In the genomic region with DNA sequence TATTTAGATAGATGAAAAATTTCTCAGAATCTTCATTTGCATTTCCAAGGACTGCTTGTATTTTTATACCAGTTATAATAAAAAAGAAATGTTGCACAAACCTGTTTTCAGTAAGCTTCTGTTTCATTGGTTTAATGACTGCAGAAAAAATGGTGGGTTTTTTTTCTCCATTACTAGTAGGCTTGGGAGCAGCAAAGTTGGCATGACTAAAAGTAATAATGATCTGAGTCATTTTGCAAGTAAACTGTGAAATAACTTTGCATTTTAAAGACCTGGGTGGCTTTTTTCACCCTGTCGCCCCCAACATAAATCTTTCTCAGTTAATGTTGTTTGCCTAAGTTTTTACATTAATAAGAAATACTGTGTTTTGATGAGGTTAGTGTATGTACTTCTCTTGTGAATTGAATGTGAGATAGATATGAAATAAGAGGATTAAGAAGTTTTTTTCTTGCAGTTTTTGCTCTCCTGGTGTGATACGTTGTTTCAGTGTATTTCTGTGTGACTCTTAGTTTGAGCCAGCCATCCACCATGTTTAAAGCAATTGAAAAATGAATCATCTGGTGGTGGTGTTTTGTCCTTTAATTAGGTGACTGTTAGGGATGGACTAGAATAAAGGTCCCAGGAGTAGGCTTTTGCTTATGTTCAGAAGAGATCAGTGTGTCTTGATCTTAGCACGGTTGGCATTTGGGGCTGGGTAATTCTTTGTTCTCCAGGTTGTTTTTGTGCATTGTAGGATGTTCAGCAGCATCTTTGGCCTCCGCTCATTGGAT, we compare ENCODE assay signal across 8 cellular contexts. TPM values are rescaled to one million over a fixed set of nuclear protein-coding genes. Genes with fewer than 3 reads are reported as not detected.
DNase-seq lines count a peak whose midpoint lies in the region; ATAC-seq and TF ChIP-seq lines count a peak whose summit lies in the region.

No MANE protein-coding gene starts in this region.

- H3K36me3 Mint-ChIP-seq in activated CD4-positive, alpha-beta T cell treated with anti-CD3 and anti-CD28 coated beads, Interleukin-2, amount 10 ng/mL, durations not matched to agents 24 days and 14 days (ENCODE audit: low read depth), result peaks cover 2% of the 10 kb centered on the region
- H3K36me3 Mint-ChIP-seq in MCF 10A (ENCODE audit: insufficient read depth, unreplicated experiment), result peaks cover 11% of the 10 kb centered on the region

- H3K27ac ChIP-seq in mucosa of rectum (ENCODE audit: low read depth in 2 of 2, low read length in 2 of 2), result no peak overlapping the region

- H3K27ac Mint-ChIP-seq in activated CD4-positive, alpha-beta T cell treated with anti-CD3 and anti-CD28 coated beads, Interleukin-2, amount 10 ng/mL, durations not matched to agents 24 days and 14 days, result peak overlapping the region; percentile 6
- peak overlapping the region; percentile 95 for H3K27ac Mint-ChIP-seq in MCF 10A (ENCODE audit: low read depth, unreplicated experiment)

- DNase-seq in activated CD4-positive, alpha-beta T cell treated with anti-CD3 and anti-CD28 coated beads, Interleukin-2, amount 10 ng/mL, durations not matched to agents 24 days and 14 days, result no peak
- DNase-seq in activated CD4-positive, alpha-beta T cell treated with anti-CD3 and anti-CD28 coated beads for 4 hours, result no peak
- DNase-seq in MCF 10A (ENCODE audit: unreplicated experiment), result peak; percentile 41
- no peak for DNase-seq in activated CD8-positive, alpha-beta memory T cell treated with anti-CD3 and anti-CD28 coated beads for 24 hours
- DNase-seq in activated gamma-delta T cell treated with Interleukin-2 at 50 U/mL for 16 hours, result no peak

- CTCF ChIA-PET in MCF 10A (lab: Yijun Ruan, JAX), result interaction anchor here (1.6 to 3.3 kb wide), 4 partner anchors 11 to 292 kb away, joined by 4 to 26 read pairs (median 5); no protein-coding TSS in a partner anchor

- no peaks in the 10 kb centered on the region for H3K27me3 ChIP-seq in mucosa of rectum (ENCODE audit: control insufficient read depth in 2 of 2, insufficient read depth in 2 of 2, low read length in 2 of 2)

- H3K4me1 Mint-ChIP-seq in activated CD4-positive, alpha-beta T cell treated with anti-CD3 and anti-CD28 coated beads, Interleukin-2, amount 10 ng/mL, durations not matched to agents 24 days and 14 days, result peaks cover 27% of the 10 kb centered on the region
- peaks cover 45% of the 10 kb centered on the region for H3K4me1 Mint-ChIP-seq in MCF 10A (ENCODE audit: insufficient read depth, unreplicated experiment)

- no peaks in the 10 kb centered on the region for H3K36me3 ChIP-seq in mucosa of rectum (ENCODE audit: control insufficient read depth in 2 of 2, insufficient read depth in 2 of 2, low read length in 2 of 2)

- peaks cover 11 to 12% of the 10 kb centered on the region in 2 donors for H3K4me1 ChIP-seq in mucosa of rectum (ENCODE audit: control insufficient read depth in 2 of 2, insufficient read depth in 2 of 2, low read length in 2 of 2)

- H3K9ac ChIP-seq in mucosa of rectum (ENCODE audit: low read depth in 1 of 2, low read length in 2 of 2), result peak overlapping the region in 1 of 2 donors; percentile 82

- no peaks in the 10 kb centered on the region for H3K9me3 Mint-ChIP-seq in activated CD4-positive, alpha-beta T cell treated with anti-CD3 and anti-CD28 coated beads, Interleukin-2, amount 10 ng/mL, durations not matched to agents 24 days and 14 days
- H3K9me3 Mint-ChIP-seq in MCF 10A (ENCODE audit: unreplicated experiment), result no peaks in the 10 kb centered on the region

- TF ChIP-seq CTCF in MCF 10A (IDR thresholded peaks at IDR 0.05; ENCODE audit: unreplicated experiment), result no peak

- POLR2A ChIA-PET in MCF 10A (lab: Yijun Ruan, JAX), result interaction anchor here (0.7 to 12.3 kb wide), 13 partner anchors 8 to 265 kb away, joined by 3 to 229 read pairs (median 7); no protein-coding TSS in a partner anchor

- peak overlapping the region; percentile 86 for H3K4me3 Mint-ChIP-seq in activated CD4-positive, alpha-beta T cell treated with anti-CD3 and anti-CD28 coated beads, Interleukin-2, amount 10 ng/mL, durations not matched to agents 24 days and 14 days
- H3K4me3 Mint-ChIP-seq in MCF 10A (ENCODE audit: unreplicated experiment), result peak overlapping the region; percentile 98

- peak; percentile 42 for ATAC-seq in HG03571 (IDR thresholded peaks at IDR 0.05; ENCODE audit: unreplicated experiment)
- ATAC-seq in HG03139 (IDR thresholded peaks at IDR 0.05; ENCODE audit: unreplicated experiment), result no peak

- intact Hi-C loops in activated CD4-positive, alpha-beta T cell treated with anti-CD3 and anti-CD28 coated beads, Interleukin-2, amount 10 ng/mL, durations not matched to agents 24 days and 14 days (cut with micrococcal nuclease), result loop anchor here (1.0 to 10.0 kb wide), 6 partner anchors 15 to 258 kb away; no protein-coding TSS in a partner anchor
- intact Hi-C loops in MCF 10A (cut with micrococcal nuclease), result loop anchor here (5.0 kb wide), 1 partner anchor 151 kb away; no protein-coding TSS in a partner anchor

- BruUV-seq in MCF 10A (replicated peaks; lab: Mats Ljungman, UMichigan), result TSS peak; percentile 32

- peaks cover 62% of the 10 kb centered on the region for H3K27me3 Mint-ChIP-seq in activated CD4-positive, alpha-beta T cell treated with anti-CD3 and anti-CD28 coated beads, Interleukin-2, amount 10 ng/mL, durations not matched to agents 24 days and 14 days
- no peaks in the 10 kb centered on the region for H3K27me3 Mint-ChIP-seq in MCF 10A (ENCODE audit: insufficient read depth, unreplicated experiment)

- peak overlapping the region; percentile 70 to 85 for H3K4me3 ChIP-seq in mucosa of rectum (ENCODE audit: low read length in 2 of 2)

- H3K9me3 ChIP-seq in mucosa of rectum (ENCODE audit: control insufficient read depth in 2 of 2, low read length in 2 of 2), result no peaks in the 10 kb centered on the region

RNA-seq across cellular contexts. Expression of gene GNAI1, which starts 1.8 kb away (rescaled TPM):
- 5.7 and 6.8 TPM in 2 replicates for total RNA-seq in activated CD4-positive, alpha-beta T cell treated with anti-CD3 and anti-CD28 coated beads, Interleukin-2, amount 10 ng/mL, durations not matched to agents 24 days and 14 days
- 27.6 and 30.4 TPM in 2 replicates for total RNA-seq in MCF 10A (2022)
